ENCODE assay signal across 8 cellular contexts in the genomic region with DNA sequence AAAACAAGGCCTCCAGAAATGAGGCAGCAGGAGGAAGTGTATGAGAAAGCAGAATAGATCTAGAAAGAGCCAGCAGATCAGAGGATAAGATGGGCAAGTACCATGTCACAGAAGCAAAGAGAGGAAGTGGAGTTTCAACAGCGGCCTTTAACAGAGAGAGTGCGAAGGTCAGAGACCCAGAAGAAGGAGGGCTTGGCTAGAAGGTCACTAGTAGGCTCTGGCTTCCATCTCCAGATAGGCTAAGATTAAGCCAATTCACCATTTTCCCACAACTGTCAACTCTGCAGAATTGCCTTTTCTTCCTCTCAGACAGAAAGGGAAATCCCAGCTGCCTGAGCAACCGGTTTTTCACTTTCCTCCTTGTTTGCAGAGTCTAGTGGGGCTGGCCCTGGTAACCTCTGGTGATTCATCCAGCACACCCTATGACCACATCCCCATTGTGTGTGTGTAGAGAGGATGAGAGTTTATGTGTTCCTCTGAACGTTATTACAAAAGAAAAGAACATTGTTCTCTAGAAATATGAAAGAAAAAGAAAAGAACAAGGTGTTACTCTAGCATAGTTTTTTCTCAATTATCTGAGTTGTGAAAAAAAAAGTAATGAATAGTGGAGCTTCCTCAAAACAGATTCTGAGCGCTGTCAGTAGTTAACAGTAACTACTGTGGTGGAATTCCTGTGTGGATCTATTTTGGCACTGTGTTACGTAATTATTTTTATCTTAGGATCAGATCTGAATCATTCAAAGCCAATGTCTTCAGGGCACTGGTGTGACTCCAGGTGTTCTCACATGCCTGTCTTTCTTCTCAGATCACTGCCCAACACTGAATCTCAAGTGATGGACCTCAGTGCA.
DNase-seq lines count a peak whose midpoint lies in the region; ATAC-seq and TF ChIP-seq lines count a peak whose summit lies in the region.

No MANE protein-coding gene starts in this region.

- TF ChIP-seq CTCF in gastroesophageal sphincter (IDR thresholded peaks at IDR 0.05) (no peak), progenitor cell of endocrine pancreas (IDR thresholded peaks at IDR 0.05; ENCODE audit: unreplicated experiment) (no peak)

- no peak overlapping the region for H3K4me3 ChIP-seq in gastroesophageal sphincter
- H3K4me3 ChIP-seq in urinary bladder (ENCODE audit: low read depth, low read length), result no peak overlapping the region

- H3K4me1 ChIP-seq in gastroesophageal sphincter (peaks cover 12 to 44% (median 23%) of the 10 kb centered on the region in 3 donors), urinary bladder (ENCODE audit: insufficient read depth) (no peaks in the 10 kb centered on the region)

- no peaks in the 10 kb centered on the region for H3K36me3 ChIP-seq in gastroesophageal sphincter
- no peaks in the 10 kb centered on the region for H3K36me3 ChIP-seq in urinary bladder (ENCODE audit: insufficient read depth)

- H3K27ac ChIP-seq in gastroesophageal sphincter, result peak overlapping the region; percentile 40 to 83 (median 78)
- H3K27ac ChIP-seq in urinary bladder (ENCODE audit: low read depth), result peak overlapping the region; percentile 52

- no peaks in the 10 kb centered on the region for H3K36me3 Mint-ChIP-seq in activated T-cell treated with anti-CD3 and anti-CD28 coated beads, Interleukin-2, amount 50 U/mL, for 4 hours (ENCODE audit: insufficient read depth)
- peaks cover 8% of the 10 kb centered on the region for H3K36me3 Mint-ChIP-seq in progenitor cell of endocrine pancreas (ENCODE audit: insufficient read depth)

- TF ChIP-seq EP300 in gastroesophageal sphincter (IDR thresholded peaks at IDR 0.05), result no peak

- H3K27me3 Mint-ChIP-seq in activated T-cell treated with anti-CD3 and anti-CD28 coated beads, Interleukin-2, amount 50 U/mL, for 4 hours (ENCODE audit: low read depth), result no peaks in the 10 kb centered on the region
- H3K27me3 Mint-ChIP-seq in progenitor cell of endocrine pancreas, result no peaks in the 10 kb centered on the region

- H3K27me3 ChIP-seq in gastroesophageal sphincter, result no peaks in the 10 kb centered on the region

- peaks cover 22% of the 10 kb centered on the region for H3K4me1 Mint-ChIP-seq in activated T-cell treated with anti-CD3 and anti-CD28 coated beads, Interleukin-2, amount 50 U/mL, for 4 hours (ENCODE audit: low read depth)
- H3K4me1 Mint-ChIP-seq in progenitor cell of endocrine pancreas (ENCODE audit: low read depth), result peaks cover 21% of the 10 kb centered on the region

- DNase-seq in NCI-H748 (lab: John Stamatoyannopoulos, UW; ENCODE audit: unreplicated experiment) (peak; percentile 77), progenitor cell of endocrine pancreas (ENCODE audit: low spot score, unreplicated experiment) (no peak), NCI-H1930 (lab: John Stamatoyannopoulos, UW) (no peak)
- peak; percentile 20 for DNase-seq in activated T-cell treated with anti-CD3 and anti-CD28 coated beads, Interleukin-2, amount 50 U/mL, for 4 hours

- no peaks in the 10 kb centered on the region for H3K9me3 Mint-ChIP-seq in activated T-cell treated with anti-CD3 and anti-CD28 coated beads, Interleukin-2, amount 50 U/mL, for 4 hours
- H3K9me3 Mint-ChIP-seq in progenitor cell of endocrine pancreas (ENCODE audit: low read depth), result no peaks in the 10 kb centered on the region

- 41 to 50% methylated on average over 5 to 6 of the region's 6 CpGs for WGBS in gastroesophageal sphincter (ENCODE audit: low coverage in 1 of 2), 2 donors
- 59% methylated on average over 6 of the region's 6 CpGs for WGBS in urinary bladder

- no peak for TF ChIP-seq POLR2A in gastroesophageal sphincter (IDR thresholded peaks at IDR 0.05)

- peak overlapping the region; percentile 45 for H3K4me3 Mint-ChIP-seq in activated T-cell treated with anti-CD3 and anti-CD28 coated beads, Interleukin-2, amount 50 U/mL, for 4 hours
- H3K4me3 Mint-ChIP-seq in progenitor cell of endocrine pancreas (ENCODE audit: low read depth), result no peak overlapping the region

- peak overlapping the region; percentile 79 for H3K27ac Mint-ChIP-seq in progenitor cell of endocrine pancreas

- ATAC-seq in GM18499 (IDR thresholded peaks at IDR 0.05; ENCODE audit: insufficient read depth, unreplicated experiment) (peak; percentile 99), HG02763 (IDR thresholded peaks at IDR 0.05; ENCODE audit: unreplicated experiment) (peak; percentile 99), gastroesophageal sphincter (peak; percentile 95)
- ATAC-seq in activated T-cell treated with anti-CD3 and anti-CD28 coated beads, Interleukin-2, amount 50 U/mL, for 4 hours, result peak; percentile 99

- no peaks in the 10 kb centered on the region for H3K9me3 ChIP-seq in gastroesophageal sphincter

Comparison
In these comparisons a context has a peak if more than half of its experiments do, and no peak if none do; other contexts are left out.
1. DNase-seq: peak in NCI-H748 (single experiment) and activated T-cell treated with anti-CD3 and anti-CD28 coated beads, Interleukin-2, amount 50 U/mL, for 4 hours (single experiment); none in progenitor cell of endocrine pancreas (single experiment) and NCI-H1930 (0 of 2).
2. Peak in every context shown above with its lines, with median percentiles within 50 percentile points of each other: ATAC-seq.